24 cellular contexts compared by ENCODE assay signal in genomic region chr5:125673359-125673950, GRCh38.
"Had no signal": no experiment of that assay in that cellular context is flagged by ENCODE, and none has a peak within 500 bp of the region (broad histone marks: within the 10 kb centered on the region; RNA-seq: fewer than 3 reads in every experiment).

No MANE protein-coding gene starts in this region.

- H3K27ac ChIP-seq: ascending aorta, breast epithelium, esophagus squamous epithelium, hepatocyte, tibial artery, uterus had no signal

- H3K4me3 ChIP-seq: ascending aorta, breast epithelium, esophagus squamous epithelium, hepatocyte, tibial artery, uterus had no signal

- H3K4me3 Mint-ChIP-seq: natural killer cell had no signal

- H3K27ac Mint-ChIP-seq: natural killer cell had no signal

- H3K9me3 ChIP-seq: ascending aorta, breast epithelium, esophagus squamous epithelium, tibial artery, uterus had no signal

- ATAC-seq: activated CD4-positive, CD25-positive, alpha-beta regulatory T cell treated with anti-CD3 and anti-CD28 coated beads, Interleukin-2, amount 50 U/mL, for 24 hours; left cardiac atrium; natural killer cell had no signal

- H3K79me2 ChIP-seq: hepatocyte had no signal

- H3K27me3 ChIP-seq: ascending aorta, breast epithelium, esophagus squamous epithelium, hepatocyte, tibial artery, uterus had no signal

- H3K4me1 ChIP-seq: ascending aorta, breast epithelium, esophagus squamous epithelium, tibial artery, uterus had no signal

- H2AFZ ChIP-seq: hepatocyte had no signal

- H3K4me2 ChIP-seq: hepatocyte had no signal

- DNase-seq: activated CD4-positive, alpha-beta T cell treated with anti-CD3 and anti-CD28 coated beads, Interleukin-2, amount 50 U/mL, for 1 hour; activated CD8-positive, alpha-beta memory T cell treated with anti-CD3 and anti-CD28 coated beads for 24 hours; activated CD8-positive, alpha-beta memory T cell treated with anti-CD3 and anti-CD28 coated beads, Interleukin-2, amount 50 U/mL, for 48 hours; activated effector memory CD4-positive, alpha-beta T cell treated with Interleukin-2 at 50 U/mL for 16 hours; activated naive CD4-positive, alpha-beta T cell treated with anti-CD3 and anti-CD28 coated beads, Interleukin-2, amount 50 U/mL, for 16 hours; activated T-cell treated with anti-CD3 and anti-CD28 coated beads, Interleukin-2, amount 50 U/mL, for 48 hours; effector CD4-positive, alpha-beta T cell; esophagus squamous epithelium; left cardiac atrium; mesenchymal stem cell; natural killer cell; nucleus accumbens; posterior cingulate gyrus; stimulated activated CD4-positive, alpha-beta T cell treated with anti-CD3 and anti-CD28 coated beads, Interleukin-12 subunit alpha, Interleukin-12 subunit beta, amount 100 ng/mL, for 4 hours; stimulated activated CD4-positive, alpha-beta T cell treated with anti-CD3 and anti-CD28 coated beads, Interleukin-1b, Interleukin-23, amount 100 ng/mL, for 48 hours; stimulated activated naive CD4-positive, alpha-beta T cell treated with Interleukin-2 at 50 U/mL for 16 hours; substantia nigra; T1000; tibial artery; uterus had no signal

- H3K36me3 ChIP-seq: ascending aorta, breast epithelium, esophagus squamous epithelium, tibial artery, uterus had no signal

- H3K4me1 Mint-ChIP-seq: natural killer cell had no signal

- H3K36me3 Mint-ChIP-seq: natural killer cell had no signal
